Comparison of ENCODE assay signal across 8 cellular contexts in the genomic region with DNA sequence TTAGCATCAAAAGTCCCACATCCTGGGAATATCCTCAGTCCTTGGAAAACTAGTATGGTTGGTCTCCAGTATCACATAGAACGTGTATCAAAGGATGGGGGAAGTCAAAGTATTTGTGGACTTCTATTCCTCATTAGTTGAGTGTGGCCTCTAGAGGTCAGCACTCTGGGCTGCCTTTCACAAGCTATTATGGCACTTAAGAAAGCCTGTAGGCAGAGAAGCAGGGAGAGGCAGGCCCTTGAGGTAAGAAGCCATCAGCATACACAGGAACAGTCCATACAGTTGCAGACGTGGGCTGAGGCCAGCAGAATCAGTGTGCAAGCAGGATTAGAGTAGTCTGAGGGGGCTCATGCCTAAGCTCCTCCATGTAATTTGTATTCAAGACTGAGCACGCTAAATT.
A peak's percentile ranks its signal among the peaks of the same experiment; 100 is the strongest.
DNase-seq lines count a peak whose midpoint lies in the region; ATAC-seq and TF ChIP-seq lines count a peak whose summit lies in the region.

No MANE protein-coding gene starts in this region.

- no peaks in the 10 kb centered on the region for H3K4me1 Mint-ChIP-seq in stimulated activated naive CD8-positive, alpha-beta T cell treated with anti-CD3 and anti-CD28 coated beads, Interleukin-15, amount 100 ng/mL, for 72 hours

- peaks cover 42% of the 10 kb centered on the region for H3K27me3 Mint-ChIP-seq in stimulated activated naive CD8-positive, alpha-beta T cell treated with anti-CD3 and anti-CD28 coated beads, Interleukin-15, amount 100 ng/mL, for 72 hours

- no peaks in the 10 kb centered on the region for H3K9me3 ChIP-seq in left ventricle myocardium inferior (replicated peaks)

- no peaks in the 10 kb centered on the region for H3K9me3 Mint-ChIP-seq in stimulated activated naive CD8-positive, alpha-beta T cell treated with anti-CD3 and anti-CD28 coated beads, Interleukin-15, amount 100 ng/mL, for 72 hours

- intact Hi-C loops in left ventricle myocardium inferior (cut with micrococcal nuclease): no loop called here
- intact Hi-C loops in left ventricle myocardium superior (cut with micrococcal nuclease): no loop called here

- peak; percentile 50 for TF ChIP-seq CTCF in left ventricle myocardium inferior (IDR thresholded peaks at IDR 0.05; ENCODE audit: borderline replicate concordance)
- peak; percentile 24 for TF ChIP-seq CTCF in foreskin fibroblast (IDR thresholded peaks at IDR 0.05; ENCODE audit: low read depth, low read length)

- no peaks in the 10 kb centered on the region for H3K36me3 ChIP-seq in left ventricle myocardium inferior

- H3K4me1 ChIP-seq in left ventricle myocardium inferior: no peaks in the 10 kb centered on the region

- H3K4me3 ChIP-seq in left ventricle myocardium inferior (no peak overlapping the region), foreskin fibroblast (ENCODE audit: low read depth in 1 of 2, low read length in 2 of 2) (no peak overlapping the region)

- DNase-seq in left ventricle myocardium inferior (no peak), left ventricle myocardium superior (no peak), NOMO-1 treated with dmso at 0.1 percent for 144 hours (lab: John Stamatoyannopoulos, UW; ENCODE audit: unreplicated experiment) (peak; percentile 5), foreskin fibroblast (peak in 1 of 2 donors; percentile 38)
- DNase-seq in stimulated activated naive CD8-positive, alpha-beta T cell treated with anti-CD3 and anti-CD28 coated beads, Interleukin-15, amount 100 ng/mL, for 72 hours: no peak
- no peak for DNase-seq in activated CD4-positive, alpha-beta T cell treated with anti-CD3 and anti-CD28 coated beads, Interleukin-2, amount 50 U/mL, for 4 hours

- H3K27me3 ChIP-seq in left ventricle myocardium inferior (ENCODE audit: low read depth): peaks cover 46% of the 10 kb centered on the region

- H3K27ac ChIP-seq in left ventricle myocardium inferior (replicated peaks): no peak overlapping the region

- ATAC-seq in left ventricle myocardium superior (no peak), GM19023 (IDR thresholded peaks at IDR 0.05; ENCODE audit: unreplicated experiment) (no peak), GM19328 (IDR thresholded peaks at IDR 0.05; ENCODE audit: unreplicated experiment) (no peak)
- no peak for ATAC-seq in stimulated activated naive CD8-positive, alpha-beta T cell treated with anti-CD3 and anti-CD28 coated beads, Interleukin-15, amount 100 ng/mL, for 72 hours

- no peak overlapping the region for H3K4me3 Mint-ChIP-seq in stimulated activated naive CD8-positive, alpha-beta T cell treated with anti-CD3 and anti-CD28 coated beads, Interleukin-15, amount 100 ng/mL, for 72 hours

- H3K27ac Mint-ChIP-seq in stimulated activated naive CD8-positive, alpha-beta T cell treated with anti-CD3 and anti-CD28 coated beads, Interleukin-15, amount 100 ng/mL, for 72 hours: no peak overlapping the region
